In genomic region chr4:56466910-56467283, GRCh38 we compare ENCODE assay signal across 8 cellular contexts. TPM values are rescaled to one million over a fixed set of nuclear protein-coding genes. Genes with fewer than 3 reads are reported as not detected.
A peak's percentile ranks its signal among the peaks of the same experiment; 100 is the strongest.
DNase-seq lines count a peak whose midpoint lies in the region; ATAC-seq, FAIRE-seq and TF ChIP-seq lines count a peak whose summit lies in the region.

No MANE protein-coding gene starts in this region.

- TF ChIP-seq POLR2A in H54 (IDR thresholded peaks at IDR 0.05; ENCODE audit: low read depth, low read length) = no peak

- intact Hi-C loops in activated CD4-positive, alpha-beta T cell treated with anti-CD3 and anti-CD28 coated beads, Interleukin-2, amount 10 ng/mL, durations not matched to agents 24 days and 14 days (cut with micrococcal nuclease) = loop anchor here (1.0 to 10.0 kb wide), 8 partner anchors 32 to 612 kb away; partner anchors contain the start of genes AASDH, CEP135, NOA1 and PPAT
- intact Hi-C loops in activated CD8-positive, alpha-beta T cell treated with anti-CD3 and anti-CD28 coated beads for 36 hours (cut with micrococcal nuclease) = loop anchor here (2.0 kb wide), 1 partner anchor 30 kb away; the partner anchor contains the start of gene PAICS

- no peak for FAIRE-seq in H54 (lab: Jason Lieb, UNC)

- H3K9me3 Mint-ChIP-seq in activated CD4-positive, alpha-beta T cell treated with anti-CD3 and anti-CD28 coated beads, Interleukin-2, amount 10 ng/mL, durations not matched to agents 24 days and 14 days = no peaks in the 10 kb centered on the region
- H3K9me3 Mint-ChIP-seq in activated CD8-positive, alpha-beta T cell treated with anti-CD3 and anti-CD28 coated beads for 36 hours = no peaks in the 10 kb centered on the region
- H3K9me3 Mint-ChIP-seq in stimulated activated memory B cell treated with anti-CD40 and anti-IgM and Interleukin-4, amounts not matched to agents 10 μg/mL and 1 μg/mL and 100 μg/mL, for 72 hours = no peaks in the 10 kb centered on the region

- H3K27me3 Mint-ChIP-seq in activated CD4-positive, alpha-beta T cell treated with anti-CD3 and anti-CD28 coated beads, Interleukin-2, amount 10 ng/mL, durations not matched to agents 24 days and 14 days = no peaks in the 10 kb centered on the region
- no peaks in the 10 kb centered on the region for H3K27me3 Mint-ChIP-seq in activated CD8-positive, alpha-beta T cell treated with anti-CD3 and anti-CD28 coated beads for 36 hours
- no peaks in the 10 kb centered on the region for H3K27me3 Mint-ChIP-seq in stimulated activated memory B cell treated with anti-CD40 and anti-IgM and Interleukin-4, amounts not matched to agents 10 μg/mL and 1 μg/mL and 100 μg/mL, for 72 hours

- H3K4me3 Mint-ChIP-seq in activated CD4-positive, alpha-beta T cell treated with anti-CD3 and anti-CD28 coated beads, Interleukin-2, amount 10 ng/mL, durations not matched to agents 24 days and 14 days = peak overlapping the region; percentile 94
- H3K4me3 Mint-ChIP-seq in activated CD8-positive, alpha-beta T cell treated with anti-CD3 and anti-CD28 coated beads for 36 hours = peak overlapping the region; percentile 94
- H3K4me3 Mint-ChIP-seq in stimulated activated memory B cell treated with anti-CD40 and anti-IgM and Interleukin-4, amounts not matched to agents 10 μg/mL and 1 μg/mL and 100 μg/mL, for 72 hours = peak overlapping the region; percentile 99

- H3K36me3 Mint-ChIP-seq in activated CD4-positive, alpha-beta T cell treated with anti-CD3 and anti-CD28 coated beads, Interleukin-2, amount 10 ng/mL, durations not matched to agents 24 days and 14 days (ENCODE audit: low read depth) = peaks cover 51% of the 10 kb centered on the region
- H3K36me3 Mint-ChIP-seq in activated CD8-positive, alpha-beta T cell treated with anti-CD3 and anti-CD28 coated beads for 36 hours (ENCODE audit: low read depth) = peaks cover 48% of the 10 kb centered on the region
- H3K36me3 Mint-ChIP-seq in stimulated activated memory B cell treated with anti-CD40 and anti-IgM and Interleukin-4, amounts not matched to agents 10 μg/mL and 1 μg/mL and 100 μg/mL, for 72 hours = peaks cover 29% of the 10 kb centered on the region

- TF ChIP-seq CTCF in activated CD8-positive, alpha-beta T cell treated with anti-CD3 and anti-CD28 coated beads for 36 hours (IDR thresholded peaks at IDR 0.05) = no peak

- POLR2A ChIA-PET in activated CD8-positive, alpha-beta T cell treated with anti-CD3 and anti-CD28 coated beads for 36 hours (lab: Charles Lee) = interaction anchor here (0.6 to 2.4 kb wide), 6 partner anchors 9 to 84 kb away, joined by 3 to 12 read pairs (median 5); partner anchors contain the start of genes AASDH, PAICS and PPAT

- WGBS in iPS DF 6.9 (ENCODE audit: insufficient coverage, insufficient read length) = no CpG with 5 or more reads among the region's 8 CpGs

- CTCF ChIA-PET in activated CD8-positive, alpha-beta T cell treated with anti-CD3 and anti-CD28 coated beads for 36 hours (lab: Charles Lee) = interaction anchor here (1.5 to 2.4 kb wide), 2 partner anchors 14 to 333 kb away, joined by 5 to 7 read pairs; no protein-coding TSS in a partner anchor

- peak overlapping the region; percentile 95 for H3K27ac Mint-ChIP-seq in activated CD4-positive, alpha-beta T cell treated with anti-CD3 and anti-CD28 coated beads, Interleukin-2, amount 10 ng/mL, durations not matched to agents 24 days and 14 days
- H3K27ac Mint-ChIP-seq in activated CD8-positive, alpha-beta T cell treated with anti-CD3 and anti-CD28 coated beads for 36 hours = peak overlapping the region; percentile 95
- peak overlapping the region; percentile 100 for H3K27ac Mint-ChIP-seq in stimulated activated memory B cell treated with anti-CD40 and anti-IgM and Interleukin-4, amounts not matched to agents 10 μg/mL and 1 μg/mL and 100 μg/mL, for 72 hours

- H3K4me1 Mint-ChIP-seq in activated CD4-positive, alpha-beta T cell treated with anti-CD3 and anti-CD28 coated beads, Interleukin-2, amount 10 ng/mL, durations not matched to agents 24 days and 14 days = peaks cover 50% of the 10 kb centered on the region
- peaks cover 62% of the 10 kb centered on the region for H3K4me1 Mint-ChIP-seq in activated CD8-positive, alpha-beta T cell treated with anti-CD3 and anti-CD28 coated beads for 36 hours (ENCODE audit: low read depth)
- peaks cover 61% of the 10 kb centered on the region for H3K4me1 Mint-ChIP-seq in stimulated activated memory B cell treated with anti-CD40 and anti-IgM and Interleukin-4, amounts not matched to agents 10 μg/mL and 1 μg/mL and 100 μg/mL, for 72 hours

- no peaks in the 10 kb centered on the region for H3K9me3 ChIP-seq in iPS DF 6.9 (ENCODE audit: control insufficient read depth, insufficient read depth, low read length)

- peaks cover 8% of the 10 kb centered on the region; the same call in 1 of the 2 replicates for H3K36me3 ChIP-seq in iPS DF 6.9 (ENCODE audit: control insufficient read depth, insufficient read depth, low read length)

- H3K27me3 ChIP-seq in iPS DF 6.9 (ENCODE audit: control insufficient read depth, insufficient read depth, low read length) = no peaks in the 10 kb centered on the region

- no peaks in the 10 kb centered on the region for H3K4me1 ChIP-seq in iPS DF 6.9 (ENCODE audit: control insufficient read depth, insufficient read depth, low read length)

- no peak overlapping the region for H3K27ac ChIP-seq in iPS DF 6.9 (ENCODE audit: low read length)

- DNase-seq in activated CD4-positive, alpha-beta T cell treated with anti-CD3 and anti-CD28 coated beads, Interleukin-2, amount 10 ng/mL, durations not matched to agents 24 days and 14 days = peak; percentile 64
- no peak for DNase-seq in activated CD4-positive, alpha-beta T cell treated with anti-CD3 and anti-CD28 coated beads, Interleukin-2, amount 50 U/mL, for 1 hour
- no peak for DNase-seq in activated CD8-positive, alpha-beta T cell treated with anti-CD3 and anti-CD28 coated beads for 36 hours
- DNase-seq in iPS DF 6.9 (ENCODE audit: low read depth, low spot score) (no peak), H54 (ENCODE audit: insufficient read length, low spot score) (no peak)
- no peak for DNase-seq in activated effector memory CD4-positive, alpha-beta T cell treated with anti-CD3 and anti-CD28 coated beads, Interleukin-2, amount 50 U/mL, for 16 hours

- no peak for ATAC-seq in activated CD8-positive, alpha-beta T cell treated with anti-CD3 and anti-CD28 coated beads for 36 hours
- ATAC-seq in stimulated activated memory B cell treated with anti-CD40 and anti-IgM and Interleukin-4, amounts not matched to agents 10 μg/mL and 1 μg/mL and 100 μg/mL, for 72 hours = no peak
- no peak for ATAC-seq in HG03139 (IDR thresholded peaks at IDR 0.05; ENCODE audit: unreplicated experiment)

- H3K4me3 ChIP-seq in iPS DF 6.9 (ENCODE audit: low read length) = peak overlapping the region; percentile 96

RNA-seq across cellular contexts. Expression of gene SRP72, which starts 0.5 kb away (rescaled TPM):
- 202 and 209 TPM in 2 replicates for total RNA-seq in activated CD4-positive, alpha-beta T cell treated with anti-CD3 and anti-CD28 coated beads, Interleukin-2, amount 10 ng/mL, durations not matched to agents 24 days and 14 days
- total RNA-seq in activated CD8-positive, alpha-beta T cell treated with anti-CD3 and anti-CD28 coated beads for 36 hours = 100 to 1,000 TPM; 165 to 176 TPM

RNA-seq across cellular contexts. Expression of gene PAICS, which starts 30.8 kb away (rescaled TPM):
- total RNA-seq in activated CD4-positive, alpha-beta T cell treated with anti-CD3 and anti-CD28 coated beads, Interleukin-2, amount 10 ng/mL, durations not matched to agents 24 days and 14 days = 365 and 383 TPM in 2 replicates
- 100 to 1,000 TPM; 436 to 437 TPM for total RNA-seq in activated CD8-positive, alpha-beta T cell treated with anti-CD3 and anti-CD28 coated beads for 36 hours

RNA-seq across cellular contexts. Expression of gene PPAT, which starts 31.5 kb away (rescaled TPM):
- 60.8 and 63.6 TPM in 2 replicates for total RNA-seq in activated CD4-positive, alpha-beta T cell treated with anti-CD3 and anti-CD28 coated beads, Interleukin-2, amount 10 ng/mL, durations not matched to agents 24 days and 14 days
- 10 to 100 TPM; 44.1 to 46.9 TPM for total RNA-seq in activated CD8-positive, alpha-beta T cell treated with anti-CD3 and anti-CD28 coated beads for 36 hours

RNA-seq across cellular contexts. Expression of gene ARL9, which starts 38.7 kb away (rescaled TPM):
- total RNA-seq in activated CD4-positive, alpha-beta T cell treated with anti-CD3 and anti-CD28 coated beads, Interleukin-2, amount 10 ng/mL, durations not matched to agents 24 days and 14 days = 0.07 TPM in 1 of 2 replicates, not detected in the other
- total RNA-seq in activated CD8-positive, alpha-beta T cell treated with anti-CD3 and anti-CD28 coated beads for 36 hours = under 1 TPM; 0.16 to 0.25 TPM
